Comparison of ENCODE assay signal across 8 cellular contexts in the genomic region with DNA sequence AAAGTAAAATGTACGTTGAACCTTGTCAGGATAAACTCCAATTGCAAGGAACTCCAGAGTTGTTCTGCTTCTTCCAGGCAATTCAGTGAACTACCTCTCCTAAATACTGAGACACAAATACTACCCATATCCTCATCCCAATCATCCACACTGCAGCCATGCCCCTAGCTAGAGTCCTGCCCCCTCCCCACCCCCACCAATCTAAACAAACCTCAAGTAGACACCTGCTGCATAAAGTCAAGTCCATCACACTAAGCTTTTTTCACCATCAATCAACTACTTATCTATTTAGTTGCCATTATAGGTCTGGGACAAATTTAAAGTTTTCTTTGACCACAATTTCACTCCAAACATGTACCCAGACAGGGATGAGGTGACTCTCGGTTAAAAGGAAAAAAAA.
DNase-seq lines count a peak whose midpoint lies in the region; ATAC-seq and TF ChIP-seq lines count a peak whose summit lies in the region.

No MANE protein-coding gene starts in this region.

- H3K9me3 ChIP-seq in liver (ENCODE audit: control insufficient read depth in 4 of 4, low read length in 3 of 4) (no peaks in the 10 kb centered on the region), tibial artery (no peaks in the 10 kb centered on the region)

- no peak for TF ChIP-seq RAD21 in liver (IDR thresholded peaks at IDR 0.05)

- peaks cover 6% of the 10 kb centered on the region for H3K9me3 Mint-ChIP-seq in activated T-cell treated with anti-CD3 and anti-CD28 coated beads, Interleukin-2, amount 50 U/mL, for 4 hours
- H3K9me3 Mint-ChIP-seq in activated T-helper 2 cell treated with anti-CD3 and anti-CD28 coated beads, Interferon-gamma antibody, Interleukin-2, Interleukin-4, amounts not matched to agents 10 μg/mL and 5 μg/mL and 100 μg/mL, durations not matched to agents 14 hours and 24 hours and 36 hours, result peaks cover 9% of the 10 kb centered on the region

- CTCF ChIA-PET in RWPE1 (lab: Yijun Ruan, JAX), result interaction anchor here (0.6 kb wide), 1 partner anchor 39 kb away, joined by 5 read pairs; no protein-coding TSS in a partner anchor

- intact Hi-C loops in activated T-helper 2 cell treated with anti-CD3 and anti-CD28 coated beads, Interferon-gamma antibody, Interleukin-2, Interleukin-4, amounts not matched to agents 10 μg/mL and 5 μg/mL and 100 μg/mL, durations not matched to agents 14 hours and 24 hours and 36 hours (cut with micrococcal nuclease), result loop anchor here (2.0 kb wide), 4 partner anchors 18 to 166 kb away; no protein-coding TSS in a partner anchor
- intact Hi-C loops in tibial artery (cut with DNase I; ENCODE audit: low total_unique reads), result no loop called here

- H3K4me1 ChIP-seq in liver (ENCODE audit: control insufficient read depth in 4 of 4, insufficient read depth in 4 of 4, low read length in 3 of 4) (peaks cover 6 to 38% (median 22%) of the 10 kb centered on the region in 4 donors), tibial artery (peaks cover 0 to 35% (median 17%) of the 10 kb centered on the region in 4 donors)

- POLR2A ChIA-PET in RWPE1 (lab: Yijun Ruan, JAX; ENCODE audit: low non-redundant PET), result no interaction called here

- H3K4me3 ChIP-seq in liver (ENCODE audit: low read depth in 1 of 3, low read length in 3 of 3), result no peak overlapping the region
- peak overlapping the region; percentile 3 to 19 for H3K4me3 ChIP-seq in tibial artery

- WGBS in liver, result 56% methylated on average over 2 of the region's 2 CpGs

- peak overlapping the region; percentile 77 for H3K4me3 Mint-ChIP-seq in activated T-cell treated with anti-CD3 and anti-CD28 coated beads, Interleukin-2, amount 50 U/mL, for 4 hours
- peak overlapping the region; percentile 78 for H3K4me3 Mint-ChIP-seq in activated T-helper 2 cell treated with anti-CD3 and anti-CD28 coated beads, Interferon-gamma antibody, Interleukin-2, Interleukin-4, amounts not matched to agents 10 μg/mL and 5 μg/mL and 100 μg/mL, durations not matched to agents 14 hours and 24 hours and 36 hours (ENCODE audit: low read depth)

- peak overlapping the region in 1 of 2 donors; percentile 16 for H3K9ac ChIP-seq in liver (ENCODE audit: low read depth in 1 of 2, low read length in 2 of 2)

- peaks cover 0 to 8% (median 3%) of the 10 kb centered on the region in 4 donors for H3K36me3 ChIP-seq in liver (ENCODE audit: control insufficient read depth in 4 of 4, insufficient read depth in 3 of 4, low read depth in 1 of 4, low read length in 3 of 4)
- H3K36me3 ChIP-seq in tibial artery, result peaks cover 5 to 16% (median 14%) of the 10 kb centered on the region in 3 donors

- peaks cover 16% of the 10 kb centered on the region for H3K36me3 Mint-ChIP-seq in activated T-cell treated with anti-CD3 and anti-CD28 coated beads, Interleukin-2, amount 50 U/mL, for 4 hours (ENCODE audit: insufficient read depth)
- H3K36me3 Mint-ChIP-seq in activated T-helper 2 cell treated with anti-CD3 and anti-CD28 coated beads, Interferon-gamma antibody, Interleukin-2, Interleukin-4, amounts not matched to agents 10 μg/mL and 5 μg/mL and 100 μg/mL, durations not matched to agents 14 hours and 24 hours and 36 hours (ENCODE audit: low read depth), result peaks cover 24% of the 10 kb centered on the region

- no peaks in the 10 kb centered on the region for H3K27me3 Mint-ChIP-seq in activated T-cell treated with anti-CD3 and anti-CD28 coated beads, Interleukin-2, amount 50 U/mL, for 4 hours (ENCODE audit: low read depth)
- no peaks in the 10 kb centered on the region for H3K27me3 Mint-ChIP-seq in activated T-helper 2 cell treated with anti-CD3 and anti-CD28 coated beads, Interferon-gamma antibody, Interleukin-2, Interleukin-4, amounts not matched to agents 10 μg/mL and 5 μg/mL and 100 μg/mL, durations not matched to agents 14 hours and 24 hours and 36 hours (ENCODE audit: low read depth)

- no peaks in the 10 kb centered on the region for H3K27me3 ChIP-seq in liver (ENCODE audit: control insufficient read depth in 4 of 4, insufficient read depth in 4 of 4, low read length in 3 of 4)
- H3K27me3 ChIP-seq in tibial artery, result no peaks in the 10 kb centered on the region

- peak overlapping the region; percentile 83 for H3K27ac Mint-ChIP-seq in activated T-helper 2 cell treated with anti-CD3 and anti-CD28 coated beads, Interferon-gamma antibody, Interleukin-2, Interleukin-4, amounts not matched to agents 10 μg/mL and 5 μg/mL and 100 μg/mL, durations not matched to agents 14 hours and 24 hours and 36 hours

- no peak for ATAC-seq in activated T-cell treated with anti-CD3 and anti-CD28 coated beads, Interleukin-2, amount 50 U/mL, for 4 hours
- ATAC-seq in GM19351 (IDR thresholded peaks at IDR 0.05; ENCODE audit: unreplicated experiment), result no peak

- peaks cover 85% of the 10 kb centered on the region for H3K4me1 Mint-ChIP-seq in activated T-cell treated with anti-CD3 and anti-CD28 coated beads, Interleukin-2, amount 50 U/mL, for 4 hours (ENCODE audit: low read depth)
- peaks cover 63% of the 10 kb centered on the region for H3K4me1 Mint-ChIP-seq in activated T-helper 2 cell treated with anti-CD3 and anti-CD28 coated beads, Interferon-gamma antibody, Interleukin-2, Interleukin-4, amounts not matched to agents 10 μg/mL and 5 μg/mL and 100 μg/mL, durations not matched to agents 14 hours and 24 hours and 36 hours (ENCODE audit: low read depth)

- TF ChIP-seq CTCF in liver (IDR thresholded peaks at IDR 0.05; ENCODE audit: low read depth, low read length, missing input control), result no peak
- no peak for TF ChIP-seq CTCF in tibial artery (IDR thresholded peaks at IDR 0.05)
- TF ChIP-seq CTCF in RWPE1 (conservative IDR thresholded peaks at IDR 0.05; ENCODE audit: low read depth), result no peak

- H3K27ac ChIP-seq in liver (ENCODE audit: low read depth in 1 of 2, low read length in 2 of 2) (peak overlapping the region; percentile 21 to 37), tibial artery (peak overlapping the region in 1 of 2 donors; percentile 18), RWPE1 (no peak overlapping the region)

- DNase-seq in activated T-cell treated with anti-CD3 and anti-CD28 coated beads, Interleukin-2, amount 50 U/mL, for 4 hours, result no peak
- no peak for DNase-seq in activated T-cell treated with anti-CD3 and anti-CD28 coated beads, Interleukin-2, amount 50 U/mL, for 1 hour
- no peak for DNase-seq in activated T-helper 2 cell treated with anti-CD3 and anti-CD28 coated beads, Interferon-gamma antibody, Interleukin-2, Interleukin-4, amounts not matched to agents 10 μg/mL and 5 μg/mL and 100 μg/mL, durations not matched to agents 14 hours and 24 hours and 36 hours (ENCODE audit: low spot score)
- DNase-seq in tibial artery, result no peak
- DNase-seq in putamen (ENCODE audit: low spot score), result no peak
- no peak for DNase-seq in RWPE1 (ENCODE audit: low spot score)

TF ChIP-seq in liver, 16 proteins besides CTCF, POLR2A, EP300 and RAD21 (continues in another document):
- TF ChIP-seq RXRA (IDR thresholded peaks at IDR 0.05) (no peak), NR2F2 (IDR thresholded peaks at IDR 0.05) (no peak), EGR1 (IDR thresholded peaks at IDR 0.05; ENCODE audit: low read depth in 2 of 2) (no peak), FOXA1 (IDR thresholded peaks at IDR 0.05) (no peak), JUND (IDR thresholded peaks at IDR 0.05) (no peak), FOXA2 (IDR thresholded peaks at IDR 0.05) (no peak), YY1 (IDR thresholded peaks at IDR 0.05) (no peak), HNF4A (conservative IDR thresholded peaks at IDR 0.05) (no peak), SP1 (IDR thresholded peaks at IDR 0.05) (no peak)
- TF ChIP-seq, protein P1, sequence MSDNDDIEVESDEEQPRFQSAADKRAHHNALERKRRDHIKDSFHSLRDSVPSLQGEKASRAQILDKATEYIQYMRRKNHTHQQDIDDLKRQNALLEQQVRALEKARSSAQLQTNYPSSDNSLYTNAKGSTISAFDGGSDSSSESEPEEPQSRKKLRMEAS (IDR thresholded peaks at IDR 0.05), result no peak
- TF ChIP-seq, protein P2, sequence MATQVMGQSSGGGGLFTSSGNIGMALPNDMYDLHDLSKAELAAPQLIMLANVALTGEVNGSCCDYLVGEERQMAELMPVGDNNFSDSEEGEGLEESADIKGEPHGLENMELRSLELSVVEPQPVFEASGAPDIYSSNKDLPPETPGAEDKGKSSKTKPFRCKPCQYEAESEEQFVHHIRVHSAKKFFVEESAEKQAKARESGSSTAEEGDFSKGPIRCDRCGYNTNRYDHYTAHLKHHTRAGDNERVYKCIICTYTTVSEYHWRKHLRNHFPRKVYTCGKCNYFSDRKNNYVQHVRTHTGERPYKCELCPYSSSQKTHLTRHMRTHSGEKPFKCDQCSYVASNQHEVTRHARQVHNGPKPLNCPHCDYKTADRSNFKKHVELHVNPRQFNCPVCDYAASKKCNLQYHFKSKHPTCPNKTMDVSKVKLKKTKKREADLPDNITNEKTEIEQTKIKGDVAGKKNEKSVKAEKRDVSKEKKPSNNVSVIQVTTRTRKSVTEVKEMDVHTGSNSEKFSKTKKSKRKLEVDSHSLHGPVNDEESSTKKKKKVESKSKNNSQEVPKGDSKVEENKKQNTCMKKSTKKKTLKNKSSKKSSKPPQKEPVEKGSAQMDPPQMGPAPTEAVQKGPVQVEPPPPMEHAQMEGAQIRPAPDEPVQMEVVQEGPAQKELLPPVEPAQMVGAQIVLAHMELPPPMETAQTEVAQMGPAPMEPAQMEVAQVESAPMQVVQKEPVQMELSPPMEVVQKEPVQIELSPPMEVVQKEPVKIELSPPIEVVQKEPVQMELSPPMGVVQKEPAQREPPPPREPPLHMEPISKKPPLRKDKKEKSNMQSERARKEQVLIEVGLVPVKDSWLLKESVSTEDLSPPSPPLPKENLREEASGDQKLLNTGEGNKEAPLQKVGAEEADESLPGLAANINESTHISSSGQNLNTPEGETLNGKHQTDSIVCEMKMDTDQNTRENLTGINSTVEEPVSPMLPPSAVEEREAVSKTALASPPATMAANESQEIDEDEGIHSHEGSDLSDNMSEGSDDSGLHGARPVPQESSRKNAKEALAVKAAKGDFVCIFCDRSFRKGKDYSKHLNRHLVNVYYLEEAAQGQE (IDR thresholded peaks at IDR 0.05), result no peak
- TF ChIP-seq, protein P3, sequence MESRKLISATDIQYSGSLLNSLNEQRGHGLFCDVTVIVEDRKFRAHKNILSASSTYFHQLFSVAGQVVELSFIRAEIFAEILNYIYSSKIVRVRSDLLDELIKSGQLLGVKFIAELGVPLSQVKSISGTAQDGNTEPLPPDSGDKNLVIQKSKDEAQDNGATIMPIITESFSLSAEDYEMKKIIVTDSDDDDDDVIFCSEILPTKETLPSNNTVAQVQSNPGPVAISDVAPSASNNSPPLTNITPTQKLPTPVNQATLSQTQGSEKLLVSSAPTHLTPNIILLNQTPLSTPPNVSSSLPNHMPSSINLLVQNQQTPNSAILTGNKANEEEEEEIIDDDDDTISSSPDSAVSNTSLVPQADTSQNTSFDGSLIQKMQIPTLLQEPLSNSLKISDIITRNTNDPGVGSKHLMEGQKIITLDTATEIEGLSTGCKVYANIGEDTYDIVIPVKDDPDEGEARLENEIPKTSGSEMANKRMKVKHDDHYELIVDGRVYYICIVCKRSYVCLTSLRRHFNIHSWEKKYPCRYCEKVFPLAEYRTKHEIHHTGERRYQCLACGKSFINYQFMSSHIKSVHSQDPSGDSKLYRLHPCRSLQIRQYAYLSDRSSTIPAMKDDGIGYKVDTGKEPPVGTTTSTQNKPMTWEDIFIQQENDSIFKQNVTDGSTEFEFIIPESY (IDR thresholded peaks at IDR 0.05), result no peak

Comparison
In these comparisons a context has a peak if more than half of its experiments do, and no peak if none do; other contexts are left out.
1. H3K4me3 ChIP-seq: peak in tibial artery (2 of 2); none in liver (0 of 3).